ENCODE assay signal across 8 cellular contexts in the genomic region with DNA sequence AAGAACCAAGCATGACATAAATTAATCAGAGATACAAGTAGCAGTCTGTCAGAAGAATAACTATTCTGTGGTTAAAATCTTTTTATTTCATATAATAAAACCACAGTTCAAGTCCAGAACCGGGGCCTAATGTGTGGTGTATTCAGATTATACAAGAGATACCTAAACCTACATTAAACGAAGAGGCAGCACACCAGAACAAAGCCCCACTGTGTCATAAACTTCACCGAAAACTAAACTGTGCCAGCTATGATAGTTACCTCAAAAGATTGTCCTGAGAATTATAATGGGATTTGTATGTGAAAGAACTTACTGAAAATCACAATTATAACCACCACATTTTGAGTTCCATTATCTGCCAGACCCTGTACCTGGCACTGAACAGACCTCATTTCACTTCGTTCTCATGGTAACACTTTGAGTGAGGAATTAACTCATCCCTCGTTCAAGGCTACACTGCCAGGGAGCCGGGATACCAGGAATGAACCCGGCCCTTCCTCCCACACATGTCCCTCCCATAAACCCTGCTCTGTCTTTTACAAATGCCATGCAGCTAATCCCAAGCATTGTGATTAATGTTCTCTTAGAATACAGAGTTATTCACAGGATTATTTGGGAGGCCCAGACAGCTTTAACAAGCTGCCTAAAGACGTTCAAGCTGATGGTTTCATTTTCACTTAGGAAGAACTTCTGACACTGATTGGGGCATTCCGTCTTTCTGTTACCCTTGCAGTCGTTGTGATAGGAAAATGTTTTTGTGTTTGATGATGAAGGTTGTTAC. TPM values are rescaled to one million over a fixed set of nuclear protein-coding genes. Genes with fewer than 3 reads are reported as not detected.
DNase-seq lines count a peak whose midpoint lies in the region; ATAC-seq and TF ChIP-seq lines count a peak whose summit lies in the region.

No MANE protein-coding gene starts in this region.

- no peaks in the 10 kb centered on the region for H4K20me1 ChIP-seq in KMS-11 (ENCODE audit: insufficient read depth)

- peaks cover 21% of the 10 kb centered on the region for H3K4me1 ChIP-seq in KMS-11 (ENCODE audit: low read depth, poor library complexity, severe bottlenecking)

- peak overlapping the region; percentile 100 for H3K4me2 ChIP-seq in KMS-11

- H3K27ac ChIP-seq in KMS-11: peak overlapping the region; percentile 64

- H3K79me2 ChIP-seq in KMS-11 (ENCODE audit: insufficient read depth, low read depth): no peaks in the 10 kb centered on the region

- H3K4me1 Mint-ChIP-seq in activated naive CD8-positive, alpha-beta T cell (ENCODE audit: low read depth): peaks cover 23% of the 10 kb centered on the region
- peaks cover 24 to 32% of the 10 kb centered on the region in 2 donors for H3K4me1 Mint-ChIP-seq in immature natural killer cell
- peaks cover 47 to 81% of the 10 kb centered on the region in 2 donors for H3K4me1 Mint-ChIP-seq in stimulated activated naive B cell treated with anti-CD40 and anti-IgM and Interleukin-4, amounts not matched to agents 10 μg/mL and 1 μg/mL and 100 μg/mL, for 72 hours

- H3K9me3 Mint-ChIP-seq in activated naive CD8-positive, alpha-beta T cell (ENCODE audit: low read depth): no peaks in the 10 kb centered on the region
- H3K9me3 Mint-ChIP-seq in immature natural killer cell: no peaks in the 10 kb centered on the region
- peaks cover 0 to 3% of the 10 kb centered on the region in 2 donors for H3K9me3 Mint-ChIP-seq in stimulated activated naive B cell treated with anti-CD40 and anti-IgM and Interleukin-4, amounts not matched to agents 10 μg/mL and 1 μg/mL and 100 μg/mL, for 72 hours

- H3K27me3 ChIP-seq in KMS-11 (ENCODE audit: insufficient read depth, low read depth): no peaks in the 10 kb centered on the region

- TF ChIP-seq CTCF in KMS-11 (conservative IDR thresholded peaks at IDR 0.05; ENCODE audit: low read depth, low read length): no peak

- peak overlapping the region; percentile 75 for H3K4me3 Mint-ChIP-seq in activated naive CD8-positive, alpha-beta T cell
- peak overlapping the region; percentile 80 to 95 (median 84) for H3K4me3 Mint-ChIP-seq in immature natural killer cell
- H3K4me3 Mint-ChIP-seq in stimulated activated naive B cell treated with anti-CD40 and anti-IgM and Interleukin-4, amounts not matched to agents 10 μg/mL and 1 μg/mL and 100 μg/mL, for 72 hours: peak overlapping the region; percentile 85 to 86

- peak overlapping the region; percentile 87 for H3K27ac Mint-ChIP-seq in activated naive CD8-positive, alpha-beta T cell
- H3K27ac Mint-ChIP-seq in immature natural killer cell: peak overlapping the region; percentile 90 to 98 (median 94)
- peak overlapping the region; percentile 98 for H3K27ac Mint-ChIP-seq in stimulated activated naive B cell treated with anti-CD40 and anti-IgM and Interleukin-4, amounts not matched to agents 10 μg/mL and 1 μg/mL and 100 μg/mL, for 72 hours

- DNase-seq in DMS53 (lab: John Stamatoyannopoulos, UW) (peak; percentile 47), immature natural killer cell (peak; percentile 46 to 57 (median 57)), ecto neural progenitor cell (ENCODE audit: low spot score) (no peak), NCI-H1436 (lab: John Stamatoyannopoulos, UW) (no peak)
- DNase-seq in stimulated activated naive B cell treated with anti-CD40 and anti-IgM and Interleukin-4, amounts not matched to agents 10 μg/mL and 1 μg/mL and 100 μg/mL, for 72 hours: no peak

- peak; percentile 44 for ATAC-seq in GM21367 (IDR thresholded peaks at IDR 0.05; ENCODE audit: unreplicated experiment)
- ATAC-seq in stimulated activated naive B cell treated with anti-CD40 and anti-IgM and Interleukin-4, amounts not matched to agents 10 μg/mL and 1 μg/mL and 100 μg/mL, for 72 hours (replicated peaks): peak; percentile 62 to 68

- H3K27me3 Mint-ChIP-seq in activated naive CD8-positive, alpha-beta T cell: no peaks in the 10 kb centered on the region
- H3K27me3 Mint-ChIP-seq in immature natural killer cell (ENCODE audit: low read depth in 3 of 3): peaks cover 0 to 3% (median 3%) of the 10 kb centered on the region in 3 donors
- no peaks in the 10 kb centered on the region for H3K27me3 Mint-ChIP-seq in stimulated activated naive B cell treated with anti-CD40 and anti-IgM and Interleukin-4, amounts not matched to agents 10 μg/mL and 1 μg/mL and 100 μg/mL, for 72 hours

- no peaks in the 10 kb centered on the region for H3K36me3 ChIP-seq in KMS-11 (ENCODE audit: insufficient read depth)

- H3K36me3 Mint-ChIP-seq in activated naive CD8-positive, alpha-beta T cell: no peaks in the 10 kb centered on the region
- H3K36me3 Mint-ChIP-seq in immature natural killer cell: no peaks in the 10 kb centered on the region
- peaks cover 0 to 3% of the 10 kb centered on the region in 2 donors for H3K36me3 Mint-ChIP-seq in stimulated activated naive B cell treated with anti-CD40 and anti-IgM and Interleukin-4, amounts not matched to agents 10 μg/mL and 1 μg/mL and 100 μg/mL, for 72 hours

- no peak overlapping the region for H3K4me3 ChIP-seq in KMS-11 (IDR thresholded peaks at IDR 0.05; ENCODE audit: insufficient read depth, low read depth, low read length)

- peak overlapping the region; percentile 97 for H2AFZ ChIP-seq in KMS-11 (ENCODE audit: low read depth)

- peak overlapping the region; percentile 62 for H3K9ac ChIP-seq in KMS-11

RNA-seq across cellular contexts. Expression of a gene that starts 42.7 kb away (rescaled TPM):
- polyA plus RNA-seq in immature natural killer cell: 10 to 100 TPM in 1 of 3 donors, 1 to 10 TPM in 2; 3.3 to 11.8 (median 5.0) TPM

Comparison
In these comparisons a context has a peak if more than half of its experiments do, and no peak if none do; other contexts are left out.
1. DNase-seq: peak in DMS53 (single experiment) and immature natural killer cell (3 of 3); none in stimulated activated naive B cell treated with anti-CD40 and anti-IgM and Interleukin-4, amounts not matched to agents 10 μg/mL and 1 μg/mL and 100 μg/mL, for 72 hours (single experiment), ecto neural progenitor cell (single experiment) and NCI-H1436 (single experiment).
2. Peak in every context shown above with its lines, with median percentiles within 50 percentile points of each other: H3K27ac Mint-ChIP-seq and H3K4me3 Mint-ChIP-seq.